In the genomic region with DNA sequence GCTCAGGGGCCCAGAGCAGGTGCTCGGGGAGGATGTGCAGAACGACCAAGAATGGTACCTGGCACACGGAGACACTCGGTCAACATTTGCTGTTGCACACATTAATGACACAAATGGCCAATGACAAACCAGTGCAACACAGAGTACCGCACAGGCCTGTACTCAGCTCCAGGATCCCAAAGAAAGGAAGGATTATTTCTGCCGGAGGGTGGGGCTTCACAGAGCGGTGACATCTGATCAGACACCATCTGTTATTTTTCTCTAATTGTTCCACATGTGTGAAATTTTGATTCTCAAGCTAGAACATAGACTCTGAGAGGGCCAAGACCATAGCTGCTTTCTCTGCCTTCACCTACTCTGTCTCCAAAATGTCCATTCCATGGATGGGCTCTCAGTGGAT, we compare ENCODE assay signal across 25 cellular contexts.
DNase-seq lines count a peak whose midpoint lies in the region; ATAC-seq lines count a peak whose summit lies in the region.
"Had no signal": no experiment of that assay in that cellular context is flagged by ENCODE, and none has a peak within 500 bp of the region (broad histone marks: within the 10 kb centered on the region; RNA-seq: fewer than 3 reads in every experiment).

No MANE protein-coding gene starts in this region.

- no peak for ATAC-seq in stimulated activated effector memory CD8-positive, alpha-beta T cell treated with anti-CD3 and anti-CD28 coated beads, Interleukin-12 subunit alpha, Interleukin-12 subunit beta, amount 100 ng/mL, for 72 hours
- ATAC-seq in GM21717 (IDR thresholded peaks at IDR 0.05; ENCODE audit: unreplicated experiment) = no peak
- ATAC-seq in HG03095 (IDR thresholded peaks at IDR 0.05; ENCODE audit: unreplicated experiment) = no peak
- ATAC-seq: activated CD4-positive, CD25-positive, alpha-beta regulatory T cell treated with anti-CD3 and anti-CD28 coated beads, Interleukin-2, amount 50 U/mL, for 24 hours; activated naive CD4-positive, alpha-beta T cell treated with anti-CD3 and anti-CD28 coated beads, Interleukin-2, amount 50 U/mL, for 72 hours; foreskin keratinocyte; GM23338; psoas muscle had no signal

- in situ Hi-C loops in ACHN (cut with HindIII; ENCODE audit: low pct_ligation_motif_present, low pct_unique_long_range_greater_than_20kb, low sequenced_read_pairs) = no loop called here

- peaks cover 91% of the 10 kb centered on the region for H3K4me1 Mint-ChIP-seq in stimulated activated effector memory CD8-positive, alpha-beta T cell treated with anti-CD3 and anti-CD28 coated beads, Interleukin-12 subunit alpha, Interleukin-12 subunit beta, amount 100 ng/mL, for 72 hours

- H3K27ac Mint-ChIP-seq in stimulated activated effector memory CD8-positive, alpha-beta T cell treated with anti-CD3 and anti-CD28 coated beads, Interleukin-12 subunit alpha, Interleukin-12 subunit beta, amount 100 ng/mL, for 72 hours = peak overlapping the region; percentile 71
- H3K27ac Mint-ChIP-seq: GM23338; T-helper 2 cell treated with Interferon-gamma antibody and Interleukin-4, amounts not matched to agents 5 μg/mL and 100 μg/mL, for 36 hours had no signal

- H3K27ac ChIP-seq in cingulate gyrus (ENCODE audit: low read depth, low read length) = peak overlapping the region; percentile 89
- H3K27ac ChIP-seq: epithelial cell of prostate, foreskin keratinocyte, psoas muscle had no signal

- no peaks in the 10 kb centered on the region for H3K9me3 Mint-ChIP-seq in stimulated activated effector memory CD8-positive, alpha-beta T cell treated with anti-CD3 and anti-CD28 coated beads, Interleukin-12 subunit alpha, Interleukin-12 subunit beta, amount 100 ng/mL, for 72 hours
- H3K9me3 Mint-ChIP-seq: activated naive CD4-positive, alpha-beta T cell treated with anti-CD3 and anti-CD28 coated beads, Interleukin-2, amount 50 U/mL, for 72 hours; GM23338; T-helper 2 cell treated with Interferon-gamma antibody and Interleukin-4, amounts not matched to agents 5 μg/mL and 100 μg/mL, for 36 hours had no signal

- H3K4me3 Mint-ChIP-seq in stimulated activated effector memory CD8-positive, alpha-beta T cell treated with anti-CD3 and anti-CD28 coated beads, Interleukin-12 subunit alpha, Interleukin-12 subunit beta, amount 100 ng/mL, for 72 hours = no peak overlapping the region
- H3K4me3 Mint-ChIP-seq: GM23338; T-helper 2 cell treated with Interferon-gamma antibody and Interleukin-4, amounts not matched to agents 5 μg/mL and 100 μg/mL, for 36 hours had no signal

- peak; percentile 72 for DNase-seq in D341Med (ENCODE audit: low spot score)
- peak; percentile 12 to 68 for DNase-seq in NCI-H446 (lab: John Stamatoyannopoulos, UW)
- no peak for DNase-seq in stimulated activated effector memory CD8-positive, alpha-beta T cell treated with anti-CD3 and anti-CD28 coated beads, Interleukin-12 subunit alpha, Interleukin-12 subunit beta, amount 100 ng/mL, for 72 hours (ENCODE audit: low spot score in 2 of 2)
- no peak for DNase-seq in NCI-H526 treated with DMSO at 0.1 percent for 48 hours (lab: John Stamatoyannopoulos, UW)
- no peak for DNase-seq in ACHN
- DNase-seq: Calu3; dermis blood vessel endothelial cell; foreskin keratinocyte; Kasumi-1; mesenchymal stem cell; NCI-H1048; NCI-H2029 treated with DMSO at 0.1 percent for 48 hours; NK-92 treated with Interleukin-12 subunit alpha and Interleukin-12 subunit beta, amount 100 ng/mL, for 24 hours; Peyer's patch; psoas muscle; small intestine; stimulated activated CD4-positive, alpha-beta T cell treated with anti-CD3 and anti-CD28 coated beads, Interleukin-4, amount 100 ng/mL, for 24 hours had no signal

- no peaks in the 10 kb centered on the region for H3K36me3 Mint-ChIP-seq in stimulated activated effector memory CD8-positive, alpha-beta T cell treated with anti-CD3 and anti-CD28 coated beads, Interleukin-12 subunit alpha, Interleukin-12 subunit beta, amount 100 ng/mL, for 72 hours
- H3K36me3 Mint-ChIP-seq: activated naive CD4-positive, alpha-beta T cell treated with anti-CD3 and anti-CD28 coated beads, Interleukin-2, amount 50 U/mL, for 72 hours had no signal

Comparison
In these comparisons a context has a peak if more than half of its experiments do, and no peak if none do; other contexts are left out.
1. DNase-seq: peak in D341Med (single experiment) and NCI-H446 (2 of 2); none in stimulated activated effector memory CD8-positive, alpha-beta T cell treated with anti-CD3 and anti-CD28 coated beads, Interleukin-12 subunit alpha, Interleukin-12 subunit beta, amount 100 ng/mL, for 72 hours (0 of 2), NCI-H526 treated with DMSO at 0.1 percent for 48 hours (single experiment) and ACHN (single experiment).